1 cellular context compared by ENCODE assay signal in the genomic region with DNA sequence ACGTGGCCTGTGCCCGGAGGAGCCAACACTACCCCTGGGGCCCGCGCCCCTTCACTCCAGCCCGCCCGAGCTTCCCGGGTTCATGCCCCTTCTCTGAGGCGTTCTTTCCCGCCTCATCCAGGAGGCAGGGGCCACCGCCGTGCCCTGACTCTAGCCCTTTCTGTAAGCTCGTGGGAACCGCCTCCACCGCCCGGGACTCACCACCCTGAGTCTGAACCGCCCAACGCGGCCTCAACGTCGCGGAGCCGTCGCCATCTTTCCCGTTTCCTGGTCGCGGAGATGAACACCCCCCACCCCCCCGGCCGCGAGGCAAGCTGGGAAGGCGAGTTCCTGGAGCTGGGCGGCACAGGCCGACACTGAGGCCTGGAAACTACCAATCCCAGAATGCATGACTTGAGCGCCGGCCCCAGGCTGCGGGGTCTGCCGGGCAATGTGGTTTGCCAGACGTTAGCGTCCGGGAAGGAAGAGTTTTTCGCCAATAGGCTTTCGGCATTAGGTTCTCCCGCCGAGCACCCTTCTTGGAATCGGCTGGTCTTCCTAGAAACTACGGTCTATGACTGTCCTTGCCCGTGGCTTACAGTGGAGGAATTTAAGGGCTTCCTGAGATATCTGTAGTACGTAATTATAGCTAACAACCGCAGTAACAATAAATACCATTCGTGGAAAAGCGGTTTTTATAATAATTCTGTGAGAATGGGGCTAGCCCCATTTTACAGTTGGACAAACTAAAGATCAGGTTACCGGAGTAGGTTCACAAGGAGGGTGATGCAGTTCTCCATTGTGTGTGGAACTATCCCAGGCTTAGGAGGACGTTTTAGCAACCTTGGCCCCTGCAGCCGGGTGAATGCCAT.
TF ChIP-seq lines count a peak whose summit lies in the region.

Gene DDX23, minus strand, starts transcription at position 281 of the 851 bp plus-strand sequence. CDS start 6,381 bp downstream, outside the sequence.

TF ChIP-seq in A549, 52 proteins besides CTCF, POLR2A, EP300 and RAD21 (continued from another document):
- TF ChIP-seq, protein P1, sequence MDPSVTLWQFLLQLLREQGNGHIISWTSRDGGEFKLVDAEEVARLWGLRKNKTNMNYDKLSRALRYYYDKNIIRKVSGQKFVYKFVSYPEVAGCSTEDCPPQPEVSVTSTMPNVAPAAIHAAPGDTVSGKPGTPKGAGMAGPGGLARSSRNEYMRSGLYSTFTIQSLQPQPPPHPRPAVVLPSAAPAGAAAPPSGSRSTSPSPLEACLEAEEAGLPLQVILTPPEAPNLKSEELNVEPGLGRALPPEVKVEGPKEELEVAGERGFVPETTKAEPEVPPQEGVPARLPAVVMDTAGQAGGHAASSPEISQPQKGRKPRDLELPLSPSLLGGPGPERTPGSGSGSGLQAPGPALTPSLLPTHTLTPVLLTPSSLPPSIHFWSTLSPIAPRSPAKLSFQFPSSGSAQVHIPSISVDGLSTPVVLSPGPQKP (IDR thresholded peaks at IDR 0.05; ENCODE audit: low read depth, low read length): no peak
- TF ChIP-seq TP53 (CRISPR knock-in tag; IDR thresholded peaks at IDR 0.05) (no peak), HOXB13 (CRISPR knock-in tag; IDR thresholded peaks at IDR 0.05; ENCODE audit: low read depth) (no peak), HDAC2 (IDR thresholded peaks at IDR 0.05) (peak; percentile 94), RARB (CRISPR knock-in tag; IDR thresholded peaks at IDR 0.05) (no peak), MYC (IDR thresholded peaks at IDR 0.05; ENCODE audit: borderline replicate concordance, low read length) (peak; percentile 73; the same call in 1 of the 2 replicates), RCOR1 (IDR thresholded peaks at IDR 0.05; ENCODE audit: low read depth, low read length) (no peak), TFCP2L1 (CRISPR knock-in tag; IDR thresholded peaks at IDR 0.05) (peak; percentile 85; the same call in 1 of the 2 replicates), JUNB (IDR thresholded peaks at IDR 0.05) (no peak), EHF (CRISPR knock-in tag; IDR thresholded peaks at IDR 0.05) (peak; percentile 52; the same call in 1 of the 2 replicates), NFE2L2 (conservative IDR thresholded peaks at IDR 0.05; ENCODE audit: low read length) (no peak), FOSB (CRISPR knock-in tag; IDR thresholded peaks at IDR 0.05) (peak; percentile 84; the same call in 1 of the 2 replicates), EHMT2 (IDR thresholded peaks at IDR 0.05; ENCODE audit: low read depth) (no peak), HOXB5 (CRISPR knock-in tag; IDR thresholded peaks at IDR 0.05) (0 out of 2 replicates have a peak, but pooled peaks have one; percentile 74), HOXA7 (CRISPR knock-in tag; IDR thresholded peaks at IDR 0.05) (peak; percentile 21; the same call in 1 of the 2 replicates), ZC3H11A (IDR thresholded peaks at IDR 0.05) (no peak), NR3C1 (IDR thresholded peaks at IDR 0.05) (no peak), HMGXB4 (CRISPR knock-in tag; IDR thresholded peaks at IDR 0.05; ENCODE audit: borderline replicate concordance) (peak; percentile 46; the same call in 1 of the 2 replicates), ZFP36 (IDR thresholded peaks at IDR 0.05; ENCODE audit: borderline replicate concordance, partially characterized antibody) (no peak), RNF2 (IDR thresholded peaks at IDR 0.05; ENCODE audit: borderline replicate concordance, low read depth) (no peak), MAFK (IDR thresholded peaks at IDR 0.05; ENCODE audit: partially characterized antibody) (no peak), ZSCAN20 (CRISPR knock-in tag; IDR thresholded peaks at IDR 0.05) (no peak), JUN (IDR thresholded peaks at IDR 0.05) (peak; percentile 48 to 95; a peak in 4 of 5 replicates), CHD4 (IDR thresholded peaks at IDR 0.05; ENCODE audit: borderline replicate concordance) (0 out of 2 replicates have a peak, but pooled peaks have one; percentile 67), MAZ (IDR thresholded peaks at IDR 0.05; ENCODE audit: borderline replicate concordance, low read depth, low read length) (peak; percentile 90), GATA3 (IDR thresholded peaks at IDR 0.05; ENCODE audit: borderline replicate concordance) (no peak), FOXS1 (CRISPR knock-in tag; IDR thresholded peaks at IDR 0.05) (peak; percentile 14; the same call in 1 of the 2 replicates), PHF8 (IDR thresholded peaks at IDR 0.05; ENCODE audit: borderline replicate concordance, low read depth) (peak; percentile 44; the same call in 1 of the 2 replicates), MAX (IDR thresholded peaks at IDR 0.05) (peak; percentile 81), FOSL2 (IDR thresholded peaks at IDR 0.05) (no peak), FOSL2 (CRISPR knock-in tag; IDR thresholded peaks at IDR 0.05) (no peak), KDM1A (IDR thresholded peaks at IDR 0.05; ENCODE audit: low read depth) (peak; percentile 88), E2F6 (IDR thresholded peaks at IDR 0.05; ENCODE audit: borderline replicate concordance, low read depth) (peak; percentile 63)
- TF ChIP-seq, protein P2, sequence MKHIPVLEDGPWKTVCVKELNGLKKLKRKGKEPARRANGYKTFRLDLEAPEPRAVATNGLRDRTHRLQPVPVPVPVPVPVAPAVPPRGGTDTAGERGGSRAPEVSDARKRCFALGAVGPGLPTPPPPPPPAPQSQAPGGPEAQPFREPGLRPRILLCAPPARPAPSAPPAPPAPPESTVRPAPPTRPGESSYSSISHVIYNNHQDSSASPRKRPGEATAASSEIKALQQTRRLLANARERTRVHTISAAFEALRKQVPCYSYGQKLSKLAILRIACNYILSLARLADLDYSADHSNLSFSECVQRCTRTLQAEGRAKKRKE (CRISPR knock-in tag; IDR thresholded peaks at IDR 0.05; ENCODE audit: low read depth): no peak
- TF ChIP-seq, protein P3, sequence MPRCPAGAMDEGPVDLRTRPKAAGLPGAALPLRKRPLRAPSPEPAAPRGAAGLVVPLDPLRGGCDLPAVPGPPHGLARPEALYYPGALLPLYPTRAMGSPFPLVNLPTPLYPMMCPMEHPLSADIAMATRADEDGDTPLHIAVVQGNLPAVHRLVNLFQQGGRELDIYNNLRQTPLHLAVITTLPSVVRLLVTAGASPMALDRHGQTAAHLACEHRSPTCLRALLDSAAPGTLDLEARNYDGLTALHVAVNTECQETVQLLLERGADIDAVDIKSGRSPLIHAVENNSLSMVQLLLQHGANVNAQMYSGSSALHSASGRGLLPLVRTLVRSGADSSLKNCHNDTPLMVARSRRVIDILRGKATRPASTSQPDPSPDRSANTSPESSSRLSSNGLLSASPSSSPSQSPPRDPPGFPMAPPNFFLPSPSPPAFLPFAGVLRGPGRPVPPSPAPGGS (IDR thresholded peaks at IDR 0.05): no peak
- TF ChIP-seq, protein P4, sequence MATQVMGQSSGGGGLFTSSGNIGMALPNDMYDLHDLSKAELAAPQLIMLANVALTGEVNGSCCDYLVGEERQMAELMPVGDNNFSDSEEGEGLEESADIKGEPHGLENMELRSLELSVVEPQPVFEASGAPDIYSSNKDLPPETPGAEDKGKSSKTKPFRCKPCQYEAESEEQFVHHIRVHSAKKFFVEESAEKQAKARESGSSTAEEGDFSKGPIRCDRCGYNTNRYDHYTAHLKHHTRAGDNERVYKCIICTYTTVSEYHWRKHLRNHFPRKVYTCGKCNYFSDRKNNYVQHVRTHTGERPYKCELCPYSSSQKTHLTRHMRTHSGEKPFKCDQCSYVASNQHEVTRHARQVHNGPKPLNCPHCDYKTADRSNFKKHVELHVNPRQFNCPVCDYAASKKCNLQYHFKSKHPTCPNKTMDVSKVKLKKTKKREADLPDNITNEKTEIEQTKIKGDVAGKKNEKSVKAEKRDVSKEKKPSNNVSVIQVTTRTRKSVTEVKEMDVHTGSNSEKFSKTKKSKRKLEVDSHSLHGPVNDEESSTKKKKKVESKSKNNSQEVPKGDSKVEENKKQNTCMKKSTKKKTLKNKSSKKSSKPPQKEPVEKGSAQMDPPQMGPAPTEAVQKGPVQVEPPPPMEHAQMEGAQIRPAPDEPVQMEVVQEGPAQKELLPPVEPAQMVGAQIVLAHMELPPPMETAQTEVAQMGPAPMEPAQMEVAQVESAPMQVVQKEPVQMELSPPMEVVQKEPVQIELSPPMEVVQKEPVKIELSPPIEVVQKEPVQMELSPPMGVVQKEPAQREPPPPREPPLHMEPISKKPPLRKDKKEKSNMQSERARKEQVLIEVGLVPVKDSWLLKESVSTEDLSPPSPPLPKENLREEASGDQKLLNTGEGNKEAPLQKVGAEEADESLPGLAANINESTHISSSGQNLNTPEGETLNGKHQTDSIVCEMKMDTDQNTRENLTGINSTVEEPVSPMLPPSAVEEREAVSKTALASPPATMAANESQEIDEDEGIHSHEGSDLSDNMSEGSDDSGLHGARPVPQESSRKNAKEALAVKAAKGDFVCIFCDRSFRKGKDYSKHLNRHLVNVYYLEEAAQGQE (IDR thresholded peaks at IDR 0.05): peak; percentile 60
TF ChIP-seq in A549: peak in this region for 19.
